Comparison of ENCODE assay signal across 8 cellular contexts in genomic region chr4:2241003-2241402, GRCh38. TPM values are rescaled to one million over a fixed set of nuclear protein-coding genes. Genes with fewer than 3 reads are reported as not detected.
DNase-seq lines count a peak whose midpoint lies in the region; ATAC-seq and TF ChIP-seq lines count a peak whose summit lies in the region.

No MANE protein-coding gene starts in this region.

- in situ Hi-C loops in astrocyte of the cerebellum (cut with HindIII; ENCODE audit: low sequenced_read_pairs) = loop anchor here (10.0 kb wide), 2 partner anchors 84 to 394 kb away; no protein-coding TSS in a partner anchor

- peaks cover 36% of the 10 kb centered on the region for H3K4me1 Mint-ChIP-seq in memory B cell

- WGBS in heart left ventricle, 4 donors = 9 to 11% (median 10%) methylated on average over 7 of the region's 7 CpGs

- TF ChIP-seq POLR2A in heart left ventricle (IDR thresholded peaks at IDR 0.05) (no peak), vagina (IDR thresholded peaks at IDR 0.05) (no peak)

- no peaks in the 10 kb centered on the region for H3K9me3 ChIP-seq in heart left ventricle
- no peaks in the 10 kb centered on the region for H3K9me3 ChIP-seq in vagina

- intact Hi-C loops in heart left ventricle (cut with DNase I) = loop anchor here in 8 of 10 donors (5.0 to 10.0 kb wide), 9 partner anchors 171 to 724 kb away; partner anchors contain the start of genes CFAP99 (in 3 of the 8), ZFYVE28 (in 3 of the 8), FAM193A (in 2 of the 8) and GRK4 (in 1 of the 8)
- intact Hi-C loops in cardiac septum (cut with DNase I) = loop anchor here (5.0 kb wide), 1 partner anchor 221 kb away; no protein-coding TSS in a partner anchor
- intact Hi-C loops in vagina (cut with DNase I) = loop anchor here (5.0 kb wide), 1 partner anchor 176 kb away; the partner anchor contains the start of genes CFAP99 and ZFYVE28

- DNase-seq in heart left ventricle (no peak), cardiac septum (ENCODE audit: low spot score) (no peak), astrocyte of the cerebellum (ENCODE audit: low read depth) (no peak), memory B cell (ENCODE audit: low spot score in 2 of 2) (no peak), vagina (ENCODE audit: extremely low spot score in 2 of 2) (no peak), AG20443 (ENCODE audit: low spot score) (no peak), dedifferentiated amniotic fluid mesenchymal stem cell (ENCODE audit: extremely low spot score) (no peak)

- H3K4me1 ChIP-seq in heart left ventricle (peaks cover 4 to 81% (median 58%) of the 10 kb centered on the region in 12 donors), vagina (peaks cover 68% of the 10 kb centered on the region)

- no peaks in the 10 kb centered on the region for H3K27me3 Mint-ChIP-seq in memory B cell

- H3K36me3 Mint-ChIP-seq in memory B cell = peaks cover 13% of the 10 kb centered on the region

- ATAC-seq in heart left ventricle (no peak), memory B cell (ENCODE audit: low read depth) (no peak), GM19351 (IDR thresholded peaks at IDR 0.05; ENCODE audit: unreplicated experiment) (no peak)

- peak overlapping the region; percentile 87 for H3K4me3 Mint-ChIP-seq in memory B cell

- H3K4me3 ChIP-seq in heart left ventricle = peak overlapping the region; percentile 89 to 99 (median 94)
- H3K4me3 ChIP-seq in astrocyte of the cerebellum (ENCODE audit: low read depth, low read length) = peak overlapping the region; percentile 84
- H3K4me3 ChIP-seq in vagina = peak overlapping the region; percentile 84 to 90

- H3K9me3 Mint-ChIP-seq in memory B cell = no peaks in the 10 kb centered on the region

- peaks cover 0 to 38% (median 13%) of the 10 kb centered on the region in 9 donors for H3K36me3 ChIP-seq in heart left ventricle
- H3K36me3 ChIP-seq in vagina = peaks cover 0 to 7% of the 10 kb centered on the region in 2 donors

- H3K27ac Mint-ChIP-seq in memory B cell = peak overlapping the region; percentile 91

- TF ChIP-seq CTCF in heart left ventricle (IDR thresholded peaks at IDR 0.05) (no peak), astrocyte of the cerebellum (IDR thresholded peaks at IDR 0.05; ENCODE audit: low read depth, low read length, missing control alignments) (no peak), vagina (IDR thresholded peaks at IDR 0.05) (no peak)

- H3K27ac ChIP-seq in heart left ventricle (peak overlapping the region in 7 of 12 donors; percentile 80 to 87 (median 83)), vagina (no peak overlapping the region)

- H3K27me3 ChIP-seq in heart left ventricle (no peaks in the 10 kb centered on the region), vagina (no peaks in the 10 kb centered on the region)

RNA-seq across cellular contexts. Expression of gene HAUS3, which starts 0.9 kb away (rescaled TPM):
- total RNA-seq in heart left ventricle (1 to 10 TPM; 4.2 to 8.3 (median 6.3) TPM), cardiac septum (5.6 TPM), vagina (9.6 TPM)
- polyA plus RNA-seq in heart left ventricle = 1 to 10 TPM; 4.2 to 6.8 TPM

RNA-seq across cellular contexts. Expression of gene POLN, which starts 0.9 kb away (rescaled TPM):
- total RNA-seq in heart left ventricle (1 to 10 TPM in 7 of 9 donors, under 1 TPM in 2; 0.38 to 4.5 (median 2.6) TPM), cardiac septum (2.3 TPM), vagina (3.9 TPM)
- polyA plus RNA-seq in heart left ventricle = under 1 TPM; 0.79 to 0.84 TPM

RNA-seq across cellular contexts. Expression of gene MXD4, which starts 20.9 kb away (rescaled TPM):
- total RNA-seq in heart left ventricle (10 to 100 TPM; 27.5 to 76.6 (median 35.5) TPM), cardiac septum (37.9 TPM), vagina (27.5 TPM)
- polyA plus RNA-seq in heart left ventricle = 10 to 100 TPM; 39.0 to 55.5 TPM
